Comparison of ENCODE assay signal across 8 cellular contexts in the genomic region with DNA sequence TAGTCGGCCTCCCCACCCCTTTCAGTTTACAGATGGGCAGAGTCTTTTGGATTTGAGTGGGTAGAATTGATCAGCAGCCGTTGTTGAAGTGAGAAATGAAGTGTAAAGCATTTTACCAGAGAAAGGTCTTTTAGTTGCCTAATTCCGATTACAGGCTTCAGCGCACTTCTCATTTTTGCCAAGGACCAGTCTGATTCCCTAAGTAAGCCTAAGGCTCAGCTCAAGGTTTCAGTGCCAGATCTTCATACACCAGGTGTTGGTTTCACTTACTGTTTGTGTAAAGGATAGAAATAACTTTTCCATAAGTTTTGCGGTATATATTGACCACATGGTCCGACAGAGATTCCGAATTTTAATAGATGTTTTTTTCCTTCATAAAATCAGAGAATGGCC.
DNase-seq lines count a peak whose midpoint lies in the region; ATAC-seq and TF ChIP-seq lines count a peak whose summit lies in the region.

No MANE protein-coding gene starts in this region.

- in situ Hi-C loops in ACHN (cut with HindIII; ENCODE audit: low pct_ligation_motif_present, low pct_unique_long_range_greater_than_20kb, low sequenced_read_pairs) = no loop called here

- H4K20me1 ChIP-seq in KMS-11 (ENCODE audit: insufficient read depth) = no peaks in the 10 kb centered on the region

- no peak overlapping the region for H3K9ac ChIP-seq in KMS-11

- no peaks in the 10 kb centered on the region for H3K27me3 ChIP-seq in KMS-11 (ENCODE audit: insufficient read depth, low read depth)

- no peaks in the 10 kb centered on the region for H3K9me3 Mint-ChIP-seq in central memory CD8-positive, alpha-beta T cell
- no peaks in the 10 kb centered on the region for H3K9me3 Mint-ChIP-seq in nephron

- no peaks in the 10 kb centered on the region for H3K27me3 Mint-ChIP-seq in central memory CD8-positive, alpha-beta T cell
- no peaks in the 10 kb centered on the region for H3K27me3 Mint-ChIP-seq in nephron (ENCODE audit: low read depth)

- H3K4me3 ChIP-seq in KMS-11 (IDR thresholded peaks at IDR 0.05; ENCODE audit: insufficient read depth, low read depth, low read length) = peak overlapping the region; percentile 79

- H3K27ac Mint-ChIP-seq in central memory CD8-positive, alpha-beta T cell (ENCODE audit: low read depth) = peak overlapping the region; percentile 64
- H3K27ac Mint-ChIP-seq in nephron = peak overlapping the region; percentile 88 to 98 (median 98)

- peaks cover 63% of the 10 kb centered on the region for H3K4me1 Mint-ChIP-seq in central memory CD8-positive, alpha-beta T cell
- peaks cover 71% of the 10 kb centered on the region for H3K4me1 Mint-ChIP-seq in nephron

- peak overlapping the region; percentile 89 for H3K4me3 Mint-ChIP-seq in central memory CD8-positive, alpha-beta T cell
- peak overlapping the region; percentile 93 to 97 (median 96) for H3K4me3 Mint-ChIP-seq in nephron

- peaks cover 20% of the 10 kb centered on the region for H3K36me3 Mint-ChIP-seq in central memory CD8-positive, alpha-beta T cell (ENCODE audit: insufficient read depth)
- peaks cover 22% of the 10 kb centered on the region for H3K36me3 Mint-ChIP-seq in nephron (ENCODE audit: low read depth)

- DNase-seq in central memory CD8-positive, alpha-beta T cell (ENCODE audit: low spot score in 2 of 2) = no peak
- no peak for DNase-seq in T1000 (lab: John Stamatoyannopoulos, UW)
- DNase-seq in NCI-H1048 (lab: John Stamatoyannopoulos, UW) = no peak
- no peak for DNase-seq in ACHN

- no peaks in the 10 kb centered on the region for H3K36me3 ChIP-seq in KMS-11 (ENCODE audit: insufficient read depth)

- peaks cover 38% of the 10 kb centered on the region for H3K4me1 ChIP-seq in KMS-11 (ENCODE audit: low read depth, poor library complexity, severe bottlenecking)

- H3K27ac ChIP-seq in C4-2B (peak overlapping the region; percentile 76; the same call in 1 of the 2 replicates), KMS-11 (peak overlapping the region; percentile 26; the same call in 1 of the 2 replicates)

- H3K79me2 ChIP-seq in KMS-11 (ENCODE audit: insufficient read depth, low read depth) = 0 out of 2 replicates have a peak, but pooled peaks cover 4% of the 10 kb centered on the region

- peak overlapping the region; percentile 82 for H3K4me2 ChIP-seq in KMS-11

- peak overlapping the region; percentile 63; the same call in 1 of the 2 replicates for H2AFZ ChIP-seq in KMS-11 (ENCODE audit: low read depth)

- ATAC-seq in central memory CD8-positive, alpha-beta T cell (replicated peaks; ENCODE audit: extremely low read depth, poor library complexity, severe bottlenecking) = no peak
- ATAC-seq in GM21528 (IDR thresholded peaks at IDR 0.05; ENCODE audit: low FRiP score, unreplicated experiment) = no peak

- TF ChIP-seq CTCF in C4-2B (conservative IDR thresholded peaks at IDR 0.05) (no peak), KMS-11 (conservative IDR thresholded peaks at IDR 0.05; ENCODE audit: low read depth, low read length) (no peak), nephron (IDR thresholded peaks at IDR 0.05; ENCODE audit: unreplicated experiment in 3 of 3) (no peak)
